1 cellular context compared by ENCODE assay signal in the genomic region with DNA sequence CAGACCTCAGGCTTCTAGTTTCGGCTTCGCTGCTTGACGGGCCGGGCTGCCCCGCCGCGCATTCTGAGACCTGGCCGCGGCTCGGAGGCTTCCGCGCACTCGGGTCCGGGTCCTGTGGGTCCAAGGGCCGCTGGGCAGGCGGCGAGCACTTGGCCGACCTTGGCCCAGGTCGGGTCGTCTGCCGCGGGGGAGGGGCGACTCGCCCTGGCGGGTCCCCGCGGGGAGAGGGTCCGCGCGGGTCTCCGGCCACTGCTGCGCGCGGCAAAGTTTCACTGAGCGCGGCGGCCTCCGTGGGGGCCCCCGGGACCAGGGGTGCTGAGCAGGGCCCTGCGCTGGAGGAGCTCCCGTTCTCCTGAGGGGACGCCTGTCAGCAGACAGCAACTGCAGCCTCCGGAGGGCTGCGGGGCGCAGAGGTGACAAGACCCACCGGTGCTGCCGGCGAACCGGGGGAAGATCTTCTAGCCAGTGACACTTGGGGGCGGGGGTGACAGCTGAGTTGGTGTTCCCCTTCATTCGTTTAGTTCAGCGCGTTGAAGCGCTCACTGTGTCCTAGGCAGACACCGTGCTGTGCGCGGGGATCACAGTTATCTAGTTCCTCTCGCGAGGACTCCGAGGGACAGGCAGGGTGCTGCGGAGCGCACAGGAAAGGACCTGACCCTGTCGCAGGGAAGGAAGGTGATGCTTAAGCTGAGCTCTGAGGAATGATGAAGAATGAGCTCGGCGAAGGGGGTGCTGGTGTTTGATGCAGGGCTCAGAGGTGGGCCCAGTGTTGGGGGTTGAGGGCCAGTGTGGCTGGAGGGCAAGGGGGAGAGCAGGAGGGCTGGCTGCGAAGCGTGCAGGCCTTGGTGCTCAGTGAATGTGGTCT.
TF ChIP-seq lines count a peak whose summit lies in the region.

No MANE protein-coding gene starts in this region.

TF ChIP-seq in HEK293, 187 proteins besides CTCF, POLR2A, EP300 and RAD21 (continued from another document and continues in another):
- TF ChIP-seq, protein P1, sequence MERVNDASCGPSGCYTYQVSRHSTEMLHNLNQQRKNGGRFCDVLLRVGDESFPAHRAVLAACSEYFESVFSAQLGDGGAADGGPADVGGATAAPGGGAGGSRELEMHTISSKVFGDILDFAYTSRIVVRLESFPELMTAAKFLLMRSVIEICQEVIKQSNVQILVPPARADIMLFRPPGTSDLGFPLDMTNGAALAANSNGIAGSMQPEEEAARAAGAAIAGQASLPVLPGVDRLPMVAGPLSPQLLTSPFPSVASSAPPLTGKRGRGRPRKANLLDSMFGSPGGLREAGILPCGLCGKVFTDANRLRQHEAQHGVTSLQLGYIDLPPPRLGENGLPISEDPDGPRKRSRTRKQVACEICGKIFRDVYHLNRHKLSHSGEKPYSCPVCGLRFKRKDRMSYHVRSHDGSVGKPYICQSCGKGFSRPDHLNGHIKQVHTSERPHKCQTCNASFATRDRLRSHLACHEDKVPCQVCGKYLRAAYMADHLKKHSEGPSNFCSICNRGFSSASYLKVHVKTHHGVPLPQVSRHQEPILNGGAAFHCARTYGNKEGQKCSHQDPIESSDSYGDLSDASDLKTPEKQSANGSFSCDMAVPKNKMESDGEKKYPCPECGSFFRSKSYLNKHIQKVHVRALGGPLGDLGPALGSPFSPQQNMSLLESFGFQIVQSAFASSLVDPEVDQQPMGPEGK (tag by site-specific recombination; IDR thresholded peaks at IDR 0.05), result peak; percentile 59; the same call in 1 of the 2 replicates
- TF ChIP-seq KLF9 (tag by site-specific recombination; IDR thresholded peaks at IDR 0.05; ENCODE audit: low read depth), result 0 out of 2 replicates have a peak, but pooled peaks have one; percentile 30
- no peak for TF ChIP-seq ZNF433 (tag by site-specific recombination; IDR thresholded peaks at IDR 0.05; ENCODE audit: low read depth)
- no peak for TF ChIP-seq ZFHX2 (tag by site-specific recombination; conservative IDR thresholded peaks at IDR 0.05)
- TF ChIP-seq WT1 (tag by site-specific recombination; IDR thresholded peaks at IDR 0.05), result no peak
- no peak for TF ChIP-seq TRIM28 (IDR thresholded peaks at IDR 0.05; ENCODE audit: borderline replicate concordance, low read length)
- TF ChIP-seq, protein P2, sequence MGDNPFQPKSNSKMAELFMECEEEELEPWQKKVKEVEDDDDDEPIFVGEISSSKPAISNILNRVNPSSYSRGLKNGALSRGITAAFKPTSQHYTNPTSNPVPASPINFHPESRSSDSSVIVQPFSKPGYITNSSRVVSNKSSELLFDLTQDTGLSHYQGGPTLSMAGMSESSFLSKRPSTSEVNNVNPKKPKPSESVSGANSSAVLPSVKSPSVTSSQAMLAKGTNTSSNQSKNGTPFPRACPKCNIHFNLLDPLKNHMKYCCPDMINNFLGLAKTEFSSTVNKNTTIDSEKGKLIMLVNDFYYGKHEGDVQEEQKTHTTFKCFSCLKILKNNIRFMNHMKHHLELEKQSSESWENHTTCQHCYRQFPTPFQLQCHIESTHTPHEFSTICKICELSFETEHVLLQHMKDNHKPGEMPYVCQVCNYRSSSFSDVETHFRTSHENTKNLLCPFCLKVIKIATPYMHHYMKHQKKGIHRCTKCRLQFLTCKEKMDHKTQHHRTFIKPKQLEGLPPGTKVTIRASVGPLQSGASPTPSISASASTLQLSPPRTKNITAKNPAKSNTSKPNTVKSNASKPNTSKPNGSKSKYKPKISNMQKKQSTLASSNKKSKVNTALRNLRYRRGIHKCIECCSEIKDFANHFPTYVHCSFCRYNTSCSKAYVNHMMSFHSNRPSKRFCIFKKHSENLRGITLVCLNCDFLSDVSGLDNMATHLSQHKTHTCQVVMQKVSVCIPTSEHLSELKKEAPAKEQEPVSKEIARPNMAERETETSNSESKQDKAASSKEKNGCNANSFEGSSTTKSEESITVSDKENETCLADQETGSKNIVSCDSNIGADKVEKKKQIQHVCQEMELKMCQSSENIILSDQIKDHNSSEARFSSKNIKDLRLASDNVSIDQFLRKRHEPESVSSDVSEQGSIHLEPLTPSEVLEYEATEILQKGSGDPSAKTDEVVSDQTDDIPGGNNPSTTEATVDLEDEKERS (tag by site-specific recombination; IDR thresholded peaks at IDR 0.05), result no peak
- TF ChIP-seq ZNF585B (tag by site-specific recombination; IDR thresholded peaks at IDR 0.05), result no peak
- TF ChIP-seq ZNF146 (tag by site-specific recombination; IDR thresholded peaks at IDR 0.05), result no peak
- TF ChIP-seq ZNF169 (tag by site-specific recombination; IDR thresholded peaks at IDR 0.05), result no peak
- no peak for TF ChIP-seq ZNF174 (tag by site-specific recombination; IDR thresholded peaks at IDR 0.05)
- no peak for TF ChIP-seq ZNF791 (tag by site-specific recombination; IDR thresholded peaks at IDR 0.05)
- TF ChIP-seq, protein P3, sequence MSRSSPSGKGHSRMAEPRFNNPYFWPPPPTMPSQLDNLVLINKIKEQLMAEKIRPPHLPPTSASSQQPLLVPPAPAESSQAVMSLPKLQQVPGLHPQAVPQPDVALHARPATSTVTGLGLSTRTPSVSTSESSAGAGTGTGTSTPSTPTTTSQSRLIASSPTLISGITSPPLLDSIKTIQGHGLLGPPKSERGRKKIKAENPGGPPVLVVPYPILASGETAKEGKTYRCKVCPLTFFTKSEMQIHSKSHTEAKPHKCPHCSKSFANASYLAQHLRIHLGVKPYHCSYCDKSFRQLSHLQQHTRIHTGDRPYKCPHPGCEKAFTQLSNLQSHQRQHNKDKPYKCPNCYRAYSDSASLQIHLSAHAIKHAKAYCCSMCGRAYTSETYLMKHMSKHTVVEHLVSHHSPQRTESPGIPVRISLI (tag by site-specific recombination; IDR thresholded peaks at IDR 0.05), result no peak
- no peak for TF ChIP-seq ZBTB8A (tag by site-specific recombination; IDR thresholded peaks at IDR 0.05)
- TF ChIP-seq, protein P4, sequence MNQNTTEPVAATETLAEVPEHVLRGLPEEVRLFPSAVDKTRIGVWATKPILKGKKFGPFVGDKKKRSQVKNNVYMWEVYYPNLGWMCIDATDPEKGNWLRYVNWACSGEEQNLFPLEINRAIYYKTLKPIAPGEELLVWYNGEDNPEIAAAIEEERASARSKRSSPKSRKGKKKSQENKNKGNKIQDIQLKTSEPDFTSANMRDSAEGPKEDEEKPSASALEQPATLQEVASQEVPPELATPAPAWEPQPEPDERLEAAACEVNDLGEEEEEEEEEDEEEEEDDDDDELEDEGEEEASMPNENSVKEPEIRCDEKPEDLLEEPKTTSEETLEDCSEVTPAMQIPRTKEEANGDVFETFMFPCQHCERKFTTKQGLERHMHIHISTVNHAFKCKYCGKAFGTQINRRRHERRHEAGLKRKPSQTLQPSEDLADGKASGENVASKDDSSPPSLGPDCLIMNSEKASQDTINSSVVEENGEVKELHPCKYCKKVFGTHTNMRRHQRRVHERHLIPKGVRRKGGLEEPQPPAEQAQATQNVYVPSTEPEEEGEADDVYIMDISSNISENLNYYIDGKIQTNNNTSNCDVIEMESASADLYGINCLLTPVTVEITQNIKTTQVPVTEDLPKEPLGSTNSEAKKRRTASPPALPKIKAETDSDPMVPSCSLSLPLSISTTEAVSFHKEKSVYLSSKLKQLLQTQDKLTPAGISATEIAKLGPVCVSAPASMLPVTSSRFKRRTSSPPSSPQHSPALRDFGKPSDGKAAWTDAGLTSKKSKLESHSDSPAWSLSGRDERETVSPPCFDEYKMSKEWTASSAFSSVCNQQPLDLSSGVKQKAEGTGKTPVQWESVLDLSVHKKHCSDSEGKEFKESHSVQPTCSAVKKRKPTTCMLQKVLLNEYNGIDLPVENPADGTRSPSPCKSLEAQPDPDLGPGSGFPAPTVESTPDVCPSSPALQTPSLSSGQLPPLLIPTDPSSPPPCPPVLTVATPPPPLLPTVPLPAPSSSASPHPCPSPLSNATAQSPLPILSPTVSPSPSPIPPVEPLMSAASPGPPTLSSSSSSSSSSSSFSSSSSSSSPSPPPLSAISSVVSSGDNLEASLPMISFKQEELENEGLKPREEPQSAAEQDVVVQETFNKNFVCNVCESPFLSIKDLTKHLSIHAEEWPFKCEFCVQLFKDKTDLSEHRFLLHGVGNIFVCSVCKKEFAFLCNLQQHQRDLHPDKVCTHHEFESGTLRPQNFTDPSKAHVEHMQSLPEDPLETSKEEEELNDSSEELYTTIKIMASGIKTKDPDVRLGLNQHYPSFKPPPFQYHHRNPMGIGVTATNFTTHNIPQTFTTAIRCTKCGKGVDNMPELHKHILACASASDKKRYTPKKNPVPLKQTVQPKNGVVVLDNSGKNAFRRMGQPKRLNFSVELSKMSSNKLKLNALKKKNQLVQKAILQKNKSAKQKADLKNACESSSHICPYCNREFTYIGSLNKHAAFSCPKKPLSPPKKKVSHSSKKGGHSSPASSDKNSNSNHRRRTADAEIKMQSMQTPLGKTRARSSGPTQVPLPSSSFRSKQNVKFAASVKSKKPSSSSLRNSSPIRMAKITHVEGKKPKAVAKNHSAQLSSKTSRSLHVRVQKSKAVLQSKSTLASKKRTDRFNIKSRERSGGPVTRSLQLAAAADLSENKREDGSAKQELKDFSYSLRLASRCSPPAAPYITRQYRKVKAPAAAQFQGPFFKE (tag by site-specific recombination; IDR thresholded peaks at IDR 0.05; ENCODE audit: borderline replicate concordance), result no peak
- TF ChIP-seq, protein P5, sequence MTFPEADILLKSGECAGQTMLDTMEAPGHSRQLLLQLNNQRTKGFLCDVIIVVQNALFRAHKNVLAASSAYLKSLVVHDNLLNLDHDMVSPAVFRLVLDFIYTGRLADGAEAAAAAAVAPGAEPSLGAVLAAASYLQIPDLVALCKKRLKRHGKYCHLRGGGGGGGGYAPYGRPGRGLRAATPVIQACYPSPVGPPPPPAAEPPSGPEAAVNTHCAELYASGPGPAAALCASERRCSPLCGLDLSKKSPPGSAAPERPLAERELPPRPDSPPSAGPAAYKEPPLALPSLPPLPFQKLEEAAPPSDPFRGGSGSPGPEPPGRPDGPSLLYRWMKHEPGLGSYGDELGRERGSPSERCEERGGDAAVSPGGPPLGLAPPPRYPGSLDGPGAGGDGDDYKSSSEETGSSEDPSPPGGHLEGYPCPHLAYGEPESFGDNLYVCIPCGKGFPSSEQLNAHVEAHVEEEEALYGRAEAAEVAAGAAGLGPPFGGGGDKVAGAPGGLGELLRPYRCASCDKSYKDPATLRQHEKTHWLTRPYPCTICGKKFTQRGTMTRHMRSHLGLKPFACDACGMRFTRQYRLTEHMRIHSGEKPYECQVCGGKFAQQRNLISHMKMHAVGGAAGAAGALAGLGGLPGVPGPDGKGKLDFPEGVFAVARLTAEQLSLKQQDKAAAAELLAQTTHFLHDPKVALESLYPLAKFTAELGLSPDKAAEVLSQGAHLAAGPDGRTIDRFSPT (tag by site-specific recombination; IDR thresholded peaks at IDR 0.05), result no peak
- TF ChIP-seq ZNF157 (tag by site-specific recombination; IDR thresholded peaks at IDR 0.05), result no peak
- TF ChIP-seq ZFP3 (tag by site-specific recombination; IDR thresholded peaks at IDR 0.05; ENCODE audit: low read depth), result no peak
- TF ChIP-seq, protein P6, sequence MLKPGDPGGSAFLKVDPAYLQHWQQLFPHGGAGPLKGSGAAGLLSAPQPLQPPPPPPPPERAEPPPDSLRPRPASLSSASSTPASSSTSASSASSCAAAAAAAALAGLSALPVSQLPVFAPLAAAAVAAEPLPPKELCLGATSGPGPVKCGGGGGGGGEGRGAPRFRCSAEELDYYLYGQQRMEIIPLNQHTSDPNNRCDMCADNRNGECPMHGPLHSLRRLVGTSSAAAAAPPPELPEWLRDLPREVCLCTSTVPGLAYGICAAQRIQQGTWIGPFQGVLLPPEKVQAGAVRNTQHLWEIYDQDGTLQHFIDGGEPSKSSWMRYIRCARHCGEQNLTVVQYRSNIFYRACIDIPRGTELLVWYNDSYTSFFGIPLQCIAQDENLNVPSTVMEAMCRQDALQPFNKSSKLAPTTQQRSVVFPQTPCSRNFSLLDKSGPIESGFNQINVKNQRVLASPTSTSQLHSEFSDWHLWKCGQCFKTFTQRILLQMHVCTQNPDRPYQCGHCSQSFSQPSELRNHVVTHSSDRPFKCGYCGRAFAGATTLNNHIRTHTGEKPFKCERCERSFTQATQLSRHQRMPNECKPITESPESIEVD (tag by site-specific recombination; IDR thresholded peaks at IDR 0.05), result no peak
- no peak for TF ChIP-seq ZNF248 (tag by site-specific recombination; IDR thresholded peaks at IDR 0.05)
- TF ChIP-seq ZNF777 (tag by site-specific recombination; IDR thresholded peaks at IDR 0.05; ENCODE audit: borderline replicate concordance), result no peak
- TF ChIP-seq ZNF701 (tag by site-specific recombination; IDR thresholded peaks at IDR 0.05), result no peak
- TF ChIP-seq, protein P7, sequence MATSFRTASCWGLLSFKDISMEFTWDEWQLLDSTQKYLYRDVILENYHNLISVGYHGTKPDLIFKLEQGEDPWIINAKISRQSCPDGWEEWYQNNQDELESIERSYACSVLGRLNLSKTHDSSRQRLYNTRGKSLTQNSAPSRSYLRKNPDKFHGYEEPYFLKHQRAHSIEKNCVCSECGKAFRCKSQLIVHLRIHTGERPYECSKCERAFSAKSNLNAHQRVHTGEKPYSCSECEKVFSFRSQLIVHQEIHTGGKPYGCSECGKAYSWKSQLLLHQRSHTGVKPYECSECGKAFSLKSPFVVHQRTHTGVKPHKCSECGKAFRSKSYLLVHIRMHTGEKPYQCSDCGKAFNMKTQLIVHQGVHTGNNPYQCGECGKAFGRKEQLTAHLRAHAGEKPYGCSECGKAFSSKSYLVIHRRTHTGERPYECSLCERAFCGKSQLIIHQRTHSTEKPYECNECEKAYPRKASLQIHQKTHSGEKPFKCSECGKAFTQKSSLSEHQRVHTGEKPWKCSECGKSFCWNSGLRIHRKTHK (tag by site-specific recombination; IDR thresholded peaks at IDR 0.05), result no peak
- TF ChIP-seq ZNF24 (tag by site-specific recombination; IDR thresholded peaks at IDR 0.05), result peak; percentile 79; the same call in 1 of the 2 replicates
- no peak for TF ChIP-seq ZNF610 (tag by site-specific recombination; IDR thresholded peaks at IDR 0.05; ENCODE audit: borderline replicate concordance)
- TF ChIP-seq, protein P8, sequence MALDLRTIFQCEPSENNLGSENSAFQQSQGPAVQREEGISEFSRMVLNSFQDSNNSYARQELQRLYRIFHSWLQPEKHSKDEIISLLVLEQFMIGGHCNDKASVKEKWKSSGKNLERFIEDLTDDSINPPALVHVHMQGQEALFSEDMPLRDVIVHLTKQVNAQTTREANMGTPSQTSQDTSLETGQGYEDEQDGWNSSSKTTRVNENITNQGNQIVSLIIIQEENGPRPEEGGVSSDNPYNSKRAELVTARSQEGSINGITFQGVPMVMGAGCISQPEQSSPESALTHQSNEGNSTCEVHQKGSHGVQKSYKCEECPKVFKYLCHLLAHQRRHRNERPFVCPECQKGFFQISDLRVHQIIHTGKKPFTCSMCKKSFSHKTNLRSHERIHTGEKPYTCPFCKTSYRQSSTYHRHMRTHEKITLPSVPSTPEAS (tag by site-specific recombination; IDR thresholded peaks at IDR 0.05), result no peak
- TF ChIP-seq ZNF555 (tag by site-specific recombination; conservative IDR thresholded peaks at IDR 0.05), result no peak
- TF ChIP-seq HOXC10 (CRISPR knock-in tag; IDR thresholded peaks at IDR 0.05), result no peak
- TF ChIP-seq ZNF837 (tag by site-specific recombination; IDR thresholded peaks at IDR 0.05), result no peak
- TF ChIP-seq ZSCAN30 (tag by site-specific recombination; IDR thresholded peaks at IDR 0.05), result 0 out of 2 replicates have a peak, but pooled peaks have one; percentile 41
- TF ChIP-seq PRDM1 (tag by site-specific recombination; IDR thresholded peaks at IDR 0.05), result no peak
- no peak for TF ChIP-seq ZNF266 (tag by site-specific recombination; IDR thresholded peaks at IDR 0.05; ENCODE audit: low read depth)
- TF ChIP-seq ZNF707 (tag by site-specific recombination; IDR thresholded peaks at IDR 0.05), result no peak
- no peak for TF ChIP-seq ZXDB (tag by site-specific recombination; IDR thresholded peaks at IDR 0.05)
